Comparison of ENCODE assay signal across 1 cellular context in genomic region chr18:9139400-9140039, GRCh38.
TF ChIP-seq lines count a peak whose summit lies in the region.

No MANE protein-coding gene starts in this region.

TF ChIP-seq in HepG2, 621 proteins besides CTCF, POLR2A, EP300 and RAD21:
- TF ChIP-seq SP4 (CRISPR knock-in tag; IDR thresholded peaks at IDR 0.05): no peak
